Comparison of ENCODE assay signal across 11 cellular contexts in genomic region chr15:74373056-74373650, GRCh38. TPM values are rescaled to one million over a fixed set of nuclear protein-coding genes. Genes with fewer than 3 reads are reported as not detected.
DNase-seq lines count a peak whose midpoint lies in the region; ATAC-seq, FAIRE-seq and TF ChIP-seq lines count a peak whose summit lies in the region.
"Had no signal": no experiment of that assay in that cellular context is flagged by ENCODE, and none has a peak within 500 bp of the region (broad histone marks: within the 10 kb centered on the region; RNA-seq: fewer than 3 reads in every experiment).

No MANE protein-coding gene starts in this region.

- no peak for TF ChIP-seq CTCF in activated CD8-positive, alpha-beta T cell treated with anti-CD3 and anti-CD28 coated beads for 36 hours (IDR thresholded peaks at IDR 0.05)

- POLR2A ChIA-PET in CD4-positive, alpha-beta memory T cell (lab: Charles Lee; ENCODE audit: partially characterized antibody): interaction anchor here (1.0 kb wide), 1 partner anchor 30 kb away, joined by 4 read pairs; no protein-coding TSS in a partner anchor
- POLR2A ChIA-PET in activated CD8-positive, alpha-beta T cell treated with anti-CD3 and anti-CD28 coated beads for 36 hours (lab: Charles Lee): interaction anchor here (0.6 to 1.4 kb wide), 6 partner anchors 11 to 437 kb away, joined by 3 to 6 read pairs (median 3); no protein-coding TSS in a partner anchor
- POLR2A ChIA-PET in naive thymus-derived CD4-positive, alpha-beta T cell (lab: Charles Lee): no interaction called here

- H3K4me1 ChIP-seq in CD4-positive, alpha-beta memory T cell (ENCODE audit: insufficient read depth, low read length): peaks cover 12% of the 10 kb centered on the region
- peaks cover 9% of the 10 kb centered on the region in 2 donors for H3K4me1 ChIP-seq in naive thymus-derived CD4-positive, alpha-beta T cell (ENCODE audit: control insufficient read depth in 2 of 2, insufficient read depth in 2 of 2, low read length in 2 of 2)

- no peak for TF ChIP-seq POLR2A in H54 (IDR thresholded peaks at IDR 0.05; ENCODE audit: low read depth, low read length)

- H3K4me3 ChIP-seq in CD4-positive, alpha-beta memory T cell (ENCODE audit: low read length in 2 of 2): no peak overlapping the region
- H3K4me3 ChIP-seq in naive thymus-derived CD4-positive, alpha-beta T cell (ENCODE audit: low read length): no peak overlapping the region

- intact Hi-C loops in CD4-positive, alpha-beta memory T cell (cut with micrococcal nuclease): loop anchor here (1.0 kb wide), 3 partner anchors 116 to 396 kb away; no protein-coding TSS in a partner anchor
- intact Hi-C loops in activated CD8-positive, alpha-beta T cell treated with anti-CD3 and anti-CD28 coated beads for 36 hours (cut with micrococcal nuclease): loop anchor here (5.0 kb wide), 2 partner anchors 114 to 259 kb away; no protein-coding TSS in a partner anchor
- intact Hi-C loops in naive thymus-derived CD4-positive, alpha-beta T cell (cut with micrococcal nuclease): loop anchor here (1.0 to 5.0 kb wide), 5 partner anchors 396 to 1079 kb away; partner anchors contain the start of gene SIN3A (in 1 of the 2)

- H3K36me3 Mint-ChIP-seq in CD4-positive, alpha-beta memory T cell: no peaks in the 10 kb centered on the region
- no peaks in the 10 kb centered on the region for H3K36me3 Mint-ChIP-seq in activated CD8-positive, alpha-beta T cell treated with anti-CD3 and anti-CD28 coated beads for 36 hours (ENCODE audit: low read depth)
- H3K36me3 Mint-ChIP-seq in naive thymus-derived CD4-positive, alpha-beta T cell: no peaks in the 10 kb centered on the region

- H3K27me3 Mint-ChIP-seq in CD4-positive, alpha-beta memory T cell: peaks cover 13 to 14% of the 10 kb centered on the region in 2 donors
- H3K27me3 Mint-ChIP-seq in activated CD8-positive, alpha-beta T cell treated with anti-CD3 and anti-CD28 coated beads for 36 hours: peaks cover 10% of the 10 kb centered on the region
- peaks cover 0 to 38% (median 10%) of the 10 kb centered on the region in 5 donors for H3K27me3 Mint-ChIP-seq in naive thymus-derived CD4-positive, alpha-beta T cell

- no peaks in the 10 kb centered on the region for H3K27me3 ChIP-seq in CD4-positive, alpha-beta memory T cell (ENCODE audit: insufficient read depth, low read length)
- no peaks in the 10 kb centered on the region for H3K27me3 ChIP-seq in naive thymus-derived CD4-positive, alpha-beta T cell (ENCODE audit: control insufficient read depth in 2 of 2, insufficient read depth in 2 of 2, low read length in 2 of 2)
- H3K27me3 ChIP-seq: ovary had no signal

- ATAC-seq in HG03097 (IDR thresholded peaks at IDR 0.05; ENCODE audit: low FRiP score, unreplicated experiment) (peak; percentile 2), GM21529 (IDR thresholded peaks at IDR 0.05; ENCODE audit: unreplicated experiment) (no peak), GM19397 (IDR thresholded peaks at IDR 0.05; ENCODE audit: unreplicated experiment) (no peak)
- no peak for ATAC-seq in activated CD8-positive, alpha-beta T cell treated with anti-CD3 and anti-CD28 coated beads for 36 hours
- ATAC-seq in naive thymus-derived CD4-positive, alpha-beta T cell: no peak

- H3K9me3 Mint-ChIP-seq in CD4-positive, alpha-beta memory T cell: peaks cover 0 to 3% (median 0%) of the 10 kb centered on the region in 8 donors
- H3K9me3 Mint-ChIP-seq in activated CD8-positive, alpha-beta T cell treated with anti-CD3 and anti-CD28 coated beads for 36 hours: no peaks in the 10 kb centered on the region
- H3K9me3 Mint-ChIP-seq in naive thymus-derived CD4-positive, alpha-beta T cell: no peaks in the 10 kb centered on the region

- H3K27ac Mint-ChIP-seq in CD4-positive, alpha-beta memory T cell: peak overlapping the region in 2 of 7 donors; percentile 67 to 74
- no peak overlapping the region for H3K27ac Mint-ChIP-seq in activated CD8-positive, alpha-beta T cell treated with anti-CD3 and anti-CD28 coated beads for 36 hours
- peak overlapping the region in 5 of 9 donors; percentile 18 to 82 (median 75) for H3K27ac Mint-ChIP-seq in naive thymus-derived CD4-positive, alpha-beta T cell

- no peak overlapping the region for H3K27ac ChIP-seq in CD4-positive, alpha-beta memory T cell (ENCODE audit: low read depth, low read length)
- H3K27ac ChIP-seq in naive thymus-derived CD4-positive, alpha-beta T cell (ENCODE audit: low read depth, low read length): no peak overlapping the region
- H3K27ac ChIP-seq: HL-60 had no signal

- no peaks in the 10 kb centered on the region for H3K9me3 ChIP-seq in CD4-positive, alpha-beta memory T cell (ENCODE audit: control insufficient read depth in 1 of 2, low read length in 2 of 2)
- H3K9me3 ChIP-seq in naive thymus-derived CD4-positive, alpha-beta T cell (ENCODE audit: control insufficient read depth in 2 of 3, low read length in 3 of 3): no peaks in the 10 kb centered on the region
- H3K9me3 ChIP-seq: HAP-1, ovary had no signal

- FAIRE-seq in H54 (lab: Jason Lieb, UNC): no peak

- H3K4me1 Mint-ChIP-seq in CD4-positive, alpha-beta memory T cell: peaks cover 6 to 21% (median 10%) of the 10 kb centered on the region in 4 donors
- H3K4me1 Mint-ChIP-seq in activated CD8-positive, alpha-beta T cell treated with anti-CD3 and anti-CD28 coated beads for 36 hours (ENCODE audit: low read depth): peaks cover 30% of the 10 kb centered on the region
- H3K4me1 Mint-ChIP-seq in naive thymus-derived CD4-positive, alpha-beta T cell: peaks cover 0 to 27% (median 12%) of the 10 kb centered on the region in 7 donors

- peak overlapping the region; percentile 78 to 88 (median 86) for H3K4me3 Mint-ChIP-seq in CD4-positive, alpha-beta memory T cell
- peak overlapping the region; percentile 74 for H3K4me3 Mint-ChIP-seq in activated CD8-positive, alpha-beta T cell treated with anti-CD3 and anti-CD28 coated beads for 36 hours
- peak overlapping the region; percentile 68 to 89 (median 84) for H3K4me3 Mint-ChIP-seq in naive thymus-derived CD4-positive, alpha-beta T cell

- no peak for DNase-seq in CD4-positive, alpha-beta memory T cell
- DNase-seq in activated CD8-positive, alpha-beta T cell treated with anti-CD3 and anti-CD28 coated beads for 36 hours: no peak
- peak in 1 of 9 donors; percentile 15 for DNase-seq in naive thymus-derived CD4-positive, alpha-beta T cell
- DNase-seq in NCI-H1694 treated with DMSO at 0.1 percent for 48 hours (lab: John Stamatoyannopoulos, UW) (no peak), H54 (ENCODE audit: insufficient read length, low spot score) (no peak)

- H3K36me3 ChIP-seq in CD4-positive, alpha-beta memory T cell (ENCODE audit: insufficient read depth, low read length): no peaks in the 10 kb centered on the region
- no peaks in the 10 kb centered on the region for H3K36me3 ChIP-seq in naive thymus-derived CD4-positive, alpha-beta T cell (ENCODE audit: control insufficient read depth in 2 of 3, insufficient read depth in 3 of 3, low read length in 3 of 3)
- H3K36me3 ChIP-seq: HAP-1, ovary had no signal

- CTCF ChIA-PET in CD4-positive, alpha-beta memory T cell (lab: Charles Lee; ENCODE audit: partially characterized antibody): interaction anchor here (1.0 to 21.8 kb wide), 9 partner anchors 10 to 396 kb away, joined by 3 to 550 read pairs (median 4); partner anchors contain the start of gene SEMA7A
- CTCF ChIA-PET in activated CD8-positive, alpha-beta T cell treated with anti-CD3 and anti-CD28 coated beads for 36 hours (lab: Charles Lee): interaction anchor here (0.7 to 17.3 kb wide), 18 partner anchors 9 to 395 kb away, joined by 3 to 840 read pairs (median 6); partner anchors contain the start of genes CLK3, SEMA7A and UBL7
- CTCF ChIA-PET in naive thymus-derived CD4-positive, alpha-beta T cell (lab: Charles Lee): interaction anchor here (0.6 to 6.8 kb wide), 9 partner anchors 9 to 261 kb away, joined by 3 to 74 read pairs (median 4); no protein-coding TSS in a partner anchor

RNA-seq across cellular contexts. Expression of gene CYP11A1, which starts 5.7 kb away (rescaled TPM):
- total RNA-seq in CD4-positive, alpha-beta memory T cell: not detected
- not detected for polyA plus RNA-seq in CD4-positive, alpha-beta memory T cell
- total RNA-seq in activated CD8-positive, alpha-beta T cell treated with anti-CD3 and anti-CD28 coated beads for 36 hours: under 1 TPM; 0.29 to 0.31 TPM
- 1 to 10 TPM in 1 of 5 experiments, under 1 TPM in 1, not detected in 3; 0.58 to 1.0 TPM for total RNA-seq in naive thymus-derived CD4-positive, alpha-beta T cell
- not detected for polyA plus RNA-seq in naive thymus-derived CD4-positive, alpha-beta T cell
